Comparison of ENCODE assay signal across 20 cellular contexts in genomic region chr2:30262716-30263309, GRCh38. TPM values are rescaled to one million over a fixed set of nuclear protein-coding genes. Genes with fewer than 3 reads are reported as not detected.
DNase-seq lines count a peak whose midpoint lies in the region; ATAC-seq and TF ChIP-seq lines count a peak whose summit lies in the region.
"Had no signal": no experiment of that assay in that cellular context is flagged by ENCODE, and none has a peak within 500 bp of the region (broad histone marks: within the 10 kb centered on the region; RNA-seq: fewer than 3 reads in every experiment).

No MANE protein-coding gene starts in this region.

- peaks cover 0 to 13% of the 10 kb centered on the region in 2 experiments; a peak in 1 of 3 replicates for H3K36me3 ChIP-seq in HEK293 (ENCODE audit: control insufficient read depth in 2 of 2, insufficient read depth in 1 of 2, low read length in 2 of 2)

- H3K4me1 Mint-ChIP-seq in activated naive CD8-positive, alpha-beta T cell treated with anti-CD3 and anti-CD28 coated beads, Interleukin-2, amount 50 U/mL, for 24 hours, result peaks cover 97% of the 10 kb centered on the region
- H3K4me1 Mint-ChIP-seq in natural killer cell, result peaks cover 66 to 77% of the 10 kb centered on the region in 2 donors

- no peak overlapping the region for H3K4me3 ChIP-seq in HEK293 (ENCODE audit: low read depth, low read length)
- H3K4me3 ChIP-seq: left ventricle myocardium inferior, tibial nerve had no signal

- H3K27ac Mint-ChIP-seq in activated naive CD8-positive, alpha-beta T cell treated with anti-CD3 and anti-CD28 coated beads, Interleukin-2, amount 50 U/mL, for 24 hours, result peak overlapping the region; percentile 72
- peak overlapping the region; percentile 72 to 79 for H3K27ac Mint-ChIP-seq in natural killer cell
- H3K27ac Mint-ChIP-seq: progenitor cell of endocrine pancreas had no signal

- no peak overlapping the region for H3K27ac ChIP-seq in HEK293 (ENCODE audit: extremely low read depth, low read depth, low read length)
- H3K27ac ChIP-seq: left ventricle myocardium inferior, tibial nerve had no signal

- no peaks in the 10 kb centered on the region for H3K27me3 Mint-ChIP-seq in activated naive CD8-positive, alpha-beta T cell treated with anti-CD3 and anti-CD28 coated beads, Interleukin-2, amount 50 U/mL, for 24 hours
- no peaks in the 10 kb centered on the region for H3K27me3 Mint-ChIP-seq in natural killer cell (ENCODE audit: low read depth in 2 of 2)
- H3K27me3 Mint-ChIP-seq: activated naive CD4-positive, alpha-beta T cell treated with anti-CD3 and anti-CD28 coated beads, Interleukin-2, amount 10 ng/mL, durations not matched to agents 7 days and 5 days; progenitor cell of endocrine pancreas had no signal

- ATAC-seq in activated naive CD8-positive, alpha-beta T cell treated with anti-CD3 and anti-CD28 coated beads, Interleukin-2, amount 50 U/mL, for 24 hours, result no peak
- ATAC-seq in natural killer cell (no peak), GM21526 (IDR thresholded peaks at IDR 0.05; ENCODE audit: low FRiP score, unreplicated experiment) (no peak)

- CTCF ChIA-PET in HEK293 (lab: Yijun Ruan, JAX), result interaction anchor here (0.6 to 1.1 kb wide), 2 partner anchors 22 to 23 kb away, joined by 3 to 4 read pairs; no protein-coding TSS in a partner anchor

- H3K9me3 Mint-ChIP-seq in activated naive CD8-positive, alpha-beta T cell treated with anti-CD3 and anti-CD28 coated beads, Interleukin-2, amount 50 U/mL, for 24 hours, result peaks cover 29% of the 10 kb centered on the region
- H3K9me3 Mint-ChIP-seq in natural killer cell, result no peaks in the 10 kb centered on the region

- no peaks in the 10 kb centered on the region for H3K9me3 ChIP-seq in HEK293 (ENCODE audit: control insufficient read depth, insufficient read depth, low read depth, low read length)

- peak; percentile 46 for DNase-seq in activated CD8-positive, alpha-beta memory T cell treated with anti-CD3 and anti-CD28 coated beads, Interleukin-2, amount 50 U/mL, for 48 hours
- no peak for DNase-seq in activated CD8-positive, alpha-beta memory T cell treated with anti-CD3 and anti-CD28 coated beads, Interleukin-2, amount 50 U/mL, for 4 hours
- no peak for DNase-seq in activated naive CD8-positive, alpha-beta T cell treated with anti-CD3 and anti-CD28 coated beads, Interleukin-2, amount 50 U/mL, for 24 hours
- peak; percentile 1 for DNase-seq in natural killer cell
- DNase-seq in NCI-H146 treated with DMSO at 0.1 percent for 48 hours (lab: John Stamatoyannopoulos, UW; ENCODE audit: unreplicated experiment), result no peak
- DNase-seq: activated naive CD4-positive, alpha-beta T cell treated with anti-CD3 and anti-CD28 coated beads, Interleukin-2, amount 10 ng/mL, durations not matched to agents 7 days and 5 days; DMS79 treated with DMSO at 0.1 percent for 48 hours; glutamatergic neuron; GOT3; left ventricle myocardium inferior; midbrain; MM.1S; NCI-H1694; NCI-H2171 treated with DMSO at 0.1 percent for 48 hours; NCI-H526; stimulated activated naive CD4-positive, alpha-beta T cell treated with Interleukin-2 at 50 U/mL for 16 hours had no signal

- no peak overlapping the region for H3K4me3 Mint-ChIP-seq in activated naive CD8-positive, alpha-beta T cell treated with anti-CD3 and anti-CD28 coated beads, Interleukin-2, amount 50 U/mL, for 24 hours
- H3K4me3 Mint-ChIP-seq in natural killer cell, result no peak overlapping the region
- H3K4me3 Mint-ChIP-seq: activated naive CD4-positive, alpha-beta T cell treated with anti-CD3 and anti-CD28 coated beads, Interleukin-2, amount 10 ng/mL, durations not matched to agents 7 days and 5 days had no signal

- POLR2A ChIA-PET in HEK293 (lab: Yijun Ruan, JAX), result interaction anchor here (0.6 kb wide), 1 partner anchor 1738 kb away, joined by 3 read pairs; no protein-coding TSS in a partner anchor

- H3K4me1 ChIP-seq in HEK293 (ENCODE audit: control insufficient read depth, insufficient read depth, low read length), result no peaks in the 10 kb centered on the region

- peaks cover 52% of the 10 kb centered on the region for H3K36me3 Mint-ChIP-seq in activated naive CD8-positive, alpha-beta T cell treated with anti-CD3 and anti-CD28 coated beads, Interleukin-2, amount 50 U/mL, for 24 hours (ENCODE audit: low read depth)
- H3K36me3 Mint-ChIP-seq in natural killer cell, result peaks cover 8% of the 10 kb centered on the region

- TF ChIP-seq CTCF in HEK293 (tag by site-specific recombination; IDR thresholded peaks at IDR 0.05), result no peak
- no peak for TF ChIP-seq CTCF in natural killer cell (IDR thresholded peaks at IDR 0.05)

- intact Hi-C loops in natural killer cell (cut with micrococcal nuclease), result no loop called here

TF ChIP-seq in HEK293, 187 proteins besides CTCF, POLR2A, EP300 and RAD21:
- TF ChIP-seq ZBTB26 (tag by site-specific recombination; optimal IDR thresholded peaks at IDR 0.05), result no peak
- peak; percentile 59; the same call in 1 of the 2 replicates for TF ChIP-seq ZNF623 (tag by site-specific recombination; IDR thresholded peaks at IDR 0.05)

RNA-seq across cellular contexts. Expression of gene LBH, which starts 31.5 kb away (rescaled TPM):
- total RNA-seq in natural killer cell, result 100 to 1,000 TPM; 157 to 197 (median 158) TPM

Comparison
In these comparisons a context has a peak if more than half of its experiments do, and no peak if none do; other contexts are left out.
1. DNase-seq: peak in activated CD8-positive, alpha-beta memory T cell treated with anti-CD3 and anti-CD28 coated beads, Interleukin-2, amount 50 U/mL, for 48 hours (single experiment) and natural killer cell (single experiment); none in activated CD8-positive, alpha-beta memory T cell treated with anti-CD3 and anti-CD28 coated beads, Interleukin-2, amount 50 U/mL, for 4 hours (single experiment), activated naive CD8-positive, alpha-beta T cell treated with anti-CD3 and anti-CD28 coated beads, Interleukin-2, amount 50 U/mL, for 24 hours (single experiment) and NCI-H146 treated with DMSO at 0.1 percent for 48 hours (single experiment).